In genomic region chr9:101530076-101530711, GRCh38 we compare ENCODE assay signal across 8 cellular contexts. TPM values are rescaled to one million over a fixed set of nuclear protein-coding genes. Genes with fewer than 3 reads are reported as not detected.
DNase-seq lines count a peak whose midpoint lies in the region; ATAC-seq and TF ChIP-seq lines count a peak whose summit lies in the region.

No MANE protein-coding gene starts in this region.

- H3K4me1 ChIP-seq in PC-3 (ENCODE audit: insufficient read depth, low read length): 0 out of 2 replicates have a peak, but pooled peaks cover 3% of the 10 kb centered on the region
- no peaks in the 10 kb centered on the region for H3K4me1 ChIP-seq in neuronal stem cell (ENCODE audit: control insufficient read depth in 2 of 2, insufficient read depth in 1 of 2, low read depth in 1 of 2, low read length in 2 of 2)
- peaks cover 21% of the 10 kb centered on the region for H3K4me1 ChIP-seq in suprapubic skin

- H3K14ac ChIP-seq in neuronal stem cell (ENCODE audit: low read length): no peak overlapping the region

- H3K79me1 ChIP-seq in neuronal stem cell (ENCODE audit: low read depth, low read length): no peaks in the 10 kb centered on the region

- peaks cover 14% of the 10 kb centered on the region for H3K79me2 ChIP-seq in PC-3 (ENCODE audit: low read length)

- POLR2A ChIA-PET in PC-3 (lab: Charles Lee; ENCODE audit: unreplicated experiment): no interaction called here

- peak; percentile 44 for DNase-seq in DMS53 treated with DMSO at 0.1 percent for 48 hours (lab: John Stamatoyannopoulos, UW; ENCODE audit: unreplicated experiment)
- peak; percentile 70 for DNase-seq in Jurkat, Clone E6-1 (ENCODE audit: low read depth, low spot score)
- DNase-seq in PC-3: peak; percentile 83
- peak; percentile 57 for DNase-seq in activated T-cell treated with anti-CD3 and anti-CD28 coated beads for 48 hours (ENCODE audit: low read depth)
- peak; percentile 71 for DNase-seq in fibroblast of gingiva (ENCODE audit: low read depth)
- DNase-seq in neuronal stem cell (ENCODE audit: low spot score): peak; percentile 64
- DNase-seq in suprapubic skin (ENCODE audit: low spot score in 2 of 2): no peak

- H3K27ac ChIP-seq in PC-3 (ENCODE audit: low read length): no peak overlapping the region
- H3K27ac ChIP-seq in neuronal stem cell (replicated peaks; ENCODE audit: low read length): no peak overlapping the region
- no peak overlapping the region for H3K27ac ChIP-seq in suprapubic skin

- no peaks in the 10 kb centered on the region for H3F3A ChIP-seq in PC-3 (ENCODE audit: low read length, unreplicated experiment)

- no peak overlapping the region for H2BK12ac ChIP-seq in neuronal stem cell (ENCODE audit: low read length)

- H3K9me2 ChIP-seq in PC-3 (replicated peaks; ENCODE audit: low read length): no peaks in the 10 kb centered on the region

- H2AFZ ChIP-seq in PC-3 (ENCODE audit: low read length) (no peak overlapping the region), neuronal stem cell (ENCODE audit: low read length) (no peak overlapping the region)

- H3K9ac ChIP-seq in PC-3 (ENCODE audit: low read length) (no peak overlapping the region), neuronal stem cell (ENCODE audit: low read depth, low read length, poor library complexity) (no peak overlapping the region)

- H3K23ac ChIP-seq in neuronal stem cell (ENCODE audit: low read depth, low read length, poor library complexity): no peak overlapping the region

- no peaks in the 10 kb centered on the region for H3K36me3 ChIP-seq in PC-3 (ENCODE audit: low read depth, low read length)
- peaks cover 0 to under 1% of the 10 kb centered on the region in 2 donors for H3K36me3 ChIP-seq in neuronal stem cell (replicated peaks in 1 of 2; ENCODE audit: control insufficient read depth in 2 of 2, insufficient read depth in 2 of 2, low read length in 2 of 2)
- H3K36me3 ChIP-seq in suprapubic skin: no peaks in the 10 kb centered on the region

- no peak overlapping the region for H2BK5ac ChIP-seq in neuronal stem cell (ENCODE audit: low read length)

- H2AK5ac ChIP-seq in neuronal stem cell (ENCODE audit: low read depth, low read length): no peak overlapping the region

- TF ChIP-seq CTCF in PC-3 (conservative IDR thresholded peaks at IDR 0.05; ENCODE audit: low read depth, low read length): peak; percentile 74
- peak; percentile 70 to 76 for TF ChIP-seq CTCF in suprapubic skin (IDR thresholded peaks at IDR 0.05)

- no peak overlapping the region for H3K4me3 ChIP-seq in Jurkat, Clone E6-1 (ENCODE audit: low read length)
- H3K4me3 ChIP-seq in PC-3 (ENCODE audit: low read length): no peak overlapping the region
- H3K4me3 ChIP-seq in neuronal stem cell (ENCODE audit: low read length in 2 of 2): no peak overlapping the region
- H3K4me3 ChIP-seq in suprapubic skin: no peak overlapping the region

- WGBS in neuronal stem cell (ENCODE audit: extremely low coverage in 2 of 2, insufficient read length in 2 of 2, insufficient replicate concordance in 1 of 2), 2 donors: no CpG with 5 or more reads among the region's 6 CpGs
- WGBS in suprapubic skin: 17% methylated on average over 6 of the region's 6 CpGs

- CTCF ChIA-PET in PC-3 (lab: Charles Lee): interaction anchor here (1.8 kb wide), 1 partner anchor 71 kb away, joined by 14 read pairs; no protein-coding TSS in a partner anchor

- H4K8ac ChIP-seq in neuronal stem cell (ENCODE audit: low read depth, low read length): no peak overlapping the region

- no TSS peak for BruUV-seq in PC-3 (replicated peaks; lab: Mats Ljungman, UMichigan)

- ATAC-seq in GM21576 (IDR thresholded peaks at IDR 0.05; ENCODE audit: unreplicated experiment) (peak; percentile 37), PC-3 (peak; percentile 49)

- H4K20me1 ChIP-seq in PC-3 (ENCODE audit: low read length): no peaks in the 10 kb centered on the region

- no peak overlapping the region for H4K91ac ChIP-seq in neuronal stem cell (ENCODE audit: low read depth, low read length, poor library complexity)

- TF ChIP-seq POLR2A in suprapubic skin (IDR thresholded peaks at IDR 0.05): no peak

- TF ChIP-seq EP300 in suprapubic skin (IDR thresholded peaks at IDR 0.05): no peak

- no peaks in the 10 kb centered on the region for H3K27me3 ChIP-seq in PC-3 (ENCODE audit: low read length)
- peaks cover 0 to 14% (median 0%) of the 10 kb centered on the region in 3 experiments for H3K27me3 ChIP-seq in neuronal stem cell (ENCODE audit: control insufficient read depth in 3 of 3, insufficient read depth in 3 of 3, low read depth in 1 of 3, low read length in 3 of 3)
- no peaks in the 10 kb centered on the region for H3K27me3 ChIP-seq in suprapubic skin

- intact Hi-C loops in PC-3 (cut with micrococcal nuclease): loop anchor here (1.0 kb wide), 2 partner anchors 71 to 81 kb away; no protein-coding TSS in a partner anchor

- H3K9me3 ChIP-seq in PC-3 (ENCODE audit: low read length) (no peaks in the 10 kb centered on the region), neuronal stem cell (replicated peaks in 1 of 2; ENCODE audit: control insufficient read depth in 2 of 2, insufficient read depth in 1 of 2, low read depth in 1 of 2, low read length in 2 of 2) (no peaks in the 10 kb centered on the region), suprapubic skin (no peaks in the 10 kb centered on the region)

- H2BK15ac ChIP-seq in neuronal stem cell (ENCODE audit: low read length): no peak overlapping the region

- H3K18ac ChIP-seq in neuronal stem cell (ENCODE audit: low read length): no peak overlapping the region

- no peak overlapping the region for H2BK120ac ChIP-seq in neuronal stem cell (ENCODE audit: low read depth, low read length)

- no peak overlapping the region for H3K4ac ChIP-seq in neuronal stem cell (ENCODE audit: low read length)

- no peak overlapping the region for H3K4me2 ChIP-seq in PC-3 (ENCODE audit: low read length)
- H3K4me2 ChIP-seq in neuronal stem cell (ENCODE audit: insufficient read depth, low read length, poor library complexity, severe bottlenecking): no peak overlapping the region

RNA-seq across cellular contexts. Expression of gene RNF20, which starts 3.5 kb away (rescaled TPM):
- polyA plus RNA-seq in Jurkat, Clone E6-1 (2012; ENCODE audit: insufficient read depth, insufficient read length): 26.7 TPM
- 12.1 and 14.7 TPM in 2 replicates for total RNA-seq in PC-3 (2014; rRNA removed)
- 32.0 TPM for polyA plus RNA-seq in neuronal stem cell (2013, experiment 1 of 2)
- 31.1 TPM for polyA plus RNA-seq in neuronal stem cell (2013, experiment 2 of 2)
- total RNA-seq in suprapubic skin: 10 to 100 TPM; 16.0 to 24.1 (median 22.3) TPM

Comparison
In these comparisons a context has a peak if more than half of its experiments do, and no peak if none do; other contexts are left out.
1. DNase-seq: peak in DMS53 treated with DMSO at 0.1 percent for 48 hours (single experiment), Jurkat, Clone E6-1 (single experiment), PC-3 (single experiment), activated T-cell treated with anti-CD3 and anti-CD28 coated beads for 48 hours (single experiment), fibroblast of gingiva (single experiment) and neuronal stem cell (single experiment); none in suprapubic skin (0 of 2).